Comparison of ENCODE assay signal across 1 cellular context in genomic region chr5:76818844-76819831, GRCh38.
TF ChIP-seq lines count a peak whose summit lies in the region.

Gene F2RL1 (plus strand): TSS chr5:76819030. CDS start chr5:76819183, 153 bp downstream.

TF ChIP-seq in HepG2, 621 proteins besides CTCF, POLR2A, EP300 and RAD21 (continued from another document):
- TF ChIP-seq IRF9 (CRISPR knock-in tag; IDR thresholded peaks at IDR 0.05; ENCODE audit: borderline replicate concordance) (peak; percentile 74; the same call in 1 of the 2 replicates), CBFB (CRISPR knock-in tag; IDR thresholded peaks at IDR 0.05) (no peak), ZZZ3 (CRISPR knock-in tag; IDR thresholded peaks at IDR 0.05; ENCODE audit: borderline replicate concordance) (no peak), HNRNPH1 (optimal IDR thresholded peaks at IDR 0.05; ENCODE audit: low read depth, low read length) (no peak), NR0B2 (CRISPR knock-in tag; IDR thresholded peaks at IDR 0.05) (no peak), ZNF83 (CRISPR knock-in tag; IDR thresholded peaks at IDR 0.05; ENCODE audit: borderline replicate concordance) (no peak), NBN (conservative IDR thresholded peaks at IDR 0.05) (no peak), NFYB (CRISPR knock-in tag; IDR thresholded peaks at IDR 0.05) (no peak), SNAI1 (CRISPR knock-in tag; IDR thresholded peaks at IDR 0.05; ENCODE audit: borderline replicate concordance) (no peak), BCL6 (CRISPR knock-in tag; IDR thresholded peaks at IDR 0.05) (no peak), LBX2 (CRISPR knock-in tag; IDR thresholded peaks at IDR 0.05; ENCODE audit: borderline replicate concordance) (no peak), MAZ (IDR thresholded peaks at IDR 0.05; ENCODE audit: borderline replicate concordance, low read depth, low read length) (0 out of 2 replicates have a peak, but pooled peaks have one; percentile 9), MAZ (CRISPR knock-in tag; IDR thresholded peaks at IDR 0.05; ENCODE audit: low read depth) (no peak), SP4 (CRISPR knock-in tag; IDR thresholded peaks at IDR 0.05) (no peak), ZNF761 (CRISPR knock-in tag; conservative IDR thresholded peaks at IDR 0.05) (no peak), MYC (CRISPR knock-in tag; IDR thresholded peaks at IDR 0.05; ENCODE audit: borderline replicate concordance) (peak; percentile 51; the same call in 1 of the 2 replicates), ZNF678 (CRISPR knock-in tag; IDR thresholded peaks at IDR 0.05) (no peak), ZKSCAN1 (IDR thresholded peaks at IDR 0.05; ENCODE audit: low read length) (no peak), KDM4B (CRISPR knock-in tag; IDR thresholded peaks at IDR 0.05) (no peak), CBX2 (IDR thresholded peaks at IDR 0.05; ENCODE audit: low read depth, low read length) (no peak), CBX2 (CRISPR knock-in tag; IDR thresholded peaks at IDR 0.05; ENCODE audit: low read depth) (no peak), NPAS2 (CRISPR knock-in tag; IDR thresholded peaks at IDR 0.05; ENCODE audit: borderline replicate concordance) (no peak), CSRNP2 (CRISPR knock-in tag; conservative IDR thresholded peaks at IDR 0.05; ENCODE audit: low read depth) (no peak), BRCA1 (CRISPR knock-in tag; IDR thresholded peaks at IDR 0.05) (no peak), TBX3 (IDR thresholded peaks at IDR 0.05; ENCODE audit: borderline replicate concordance) (no peak; the same call in 1 of the 2 replicates), FUBP1 (CRISPR knock-in tag; IDR thresholded peaks at IDR 0.05; ENCODE audit: borderline replicate concordance) (no peak), PAF1 (CRISPR knock-in tag; IDR thresholded peaks at IDR 0.05) (no peak), ZXDC (CRISPR knock-in tag; IDR thresholded peaks at IDR 0.05) (no peak), E2F5 (CRISPR knock-in tag; conservative IDR thresholded peaks at IDR 0.05) (no peak), ZNF501 (CRISPR knock-in tag; IDR thresholded peaks at IDR 0.05) (no peak), FOXJ3 (CRISPR knock-in tag; IDR thresholded peaks at IDR 0.05; ENCODE audit: borderline replicate concordance) (no peak), JUN (CRISPR knock-in tag; IDR thresholded peaks at IDR 0.05) (no peak), ATF7 (IDR thresholded peaks at IDR 0.05) (no peak), ATF7 (CRISPR knock-in tag; IDR thresholded peaks at IDR 0.05) (no peak), TIGD3 (CRISPR knock-in tag; IDR thresholded peaks at IDR 0.05; ENCODE audit: borderline replicate concordance) (no peak), TRIM22 (IDR thresholded peaks at IDR 0.05) (no peak), ATF4 (CRISPR knock-in tag; IDR thresholded peaks at IDR 0.05) (peak in 1 of 2 experiments; percentile 42; a peak in 1 of 4 replicates), ZMAT3 (CRISPR knock-in tag; conservative IDR thresholded peaks at IDR 0.05) (0 out of 2 replicates have a peak, but pooled peaks have one; percentile 39), NCOA2 (CRISPR knock-in tag; IDR thresholded peaks at IDR 0.05) (no peak), ZNF563 (CRISPR knock-in tag; IDR thresholded peaks at IDR 0.05) (no peak), ZBTB1 (CRISPR knock-in tag; IDR thresholded peaks at IDR 0.05; ENCODE audit: borderline replicate concordance) (no peak), U2AF2 (IDR thresholded peaks at IDR 0.05; ENCODE audit: low read depth, low read length) (no peak), NR1H2 (CRISPR knock-in tag; IDR thresholded peaks at IDR 0.05; ENCODE audit: borderline replicate concordance, low read depth) (no peak), ATF2 (CRISPR knock-in tag; IDR thresholded peaks at IDR 0.05) (no peak), MIER2 (CRISPR knock-in tag; IDR thresholded peaks at IDR 0.05) (no peak), PLRG1 (conservative IDR thresholded peaks at IDR 0.05) (no peak), SRY (CRISPR knock-in tag; IDR thresholded peaks at IDR 0.05) (0 out of 2 replicates have a peak, but pooled peaks have one; percentile 35)
